1 cellular context compared by ENCODE assay signal in the genomic region with DNA sequence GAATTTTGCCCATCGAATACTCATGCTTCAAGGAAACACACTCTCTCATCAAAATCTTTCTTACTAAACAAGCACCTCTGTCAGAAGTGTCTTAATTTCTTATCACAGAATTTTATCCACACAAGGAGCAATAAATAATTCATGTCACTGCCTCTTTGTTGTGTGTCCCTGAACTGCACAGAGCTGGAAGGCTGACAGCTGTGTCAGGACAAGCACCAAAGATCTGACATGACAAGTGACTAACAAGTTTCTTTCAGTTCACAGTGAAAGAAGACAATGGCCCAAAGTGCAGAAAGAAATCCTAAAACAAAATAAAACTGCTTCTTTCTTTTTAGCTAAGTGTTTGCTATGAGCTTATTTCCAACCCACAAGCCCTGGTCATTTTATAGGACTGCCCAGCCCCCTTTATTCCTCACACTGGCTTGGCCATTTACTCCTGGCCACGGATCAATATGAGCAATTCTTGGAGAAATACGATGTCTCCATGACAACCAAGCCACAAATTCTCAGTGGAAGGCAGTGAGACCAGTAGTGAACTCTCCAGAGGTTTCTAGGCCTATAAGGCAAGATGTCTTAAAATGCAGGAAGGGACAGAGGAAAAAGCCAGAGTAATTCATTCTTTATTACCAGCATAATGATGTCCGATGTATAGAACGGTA.
TF ChIP-seq lines count a peak whose summit lies in the region.

No MANE protein-coding gene starts in this region.

TF ChIP-seq in SK-N-SH treated with all-trans-retinoic acid at 6 μM for 48 hours, 23 proteins besides CTCF, POLR2A, EP300 and RAD21 (continued from another document):
- no peak for TF ChIP-seq OSR1 (CRISPR knock-in tag; IDR thresholded peaks at IDR 0.05)
- TF ChIP-seq, protein P1, sequence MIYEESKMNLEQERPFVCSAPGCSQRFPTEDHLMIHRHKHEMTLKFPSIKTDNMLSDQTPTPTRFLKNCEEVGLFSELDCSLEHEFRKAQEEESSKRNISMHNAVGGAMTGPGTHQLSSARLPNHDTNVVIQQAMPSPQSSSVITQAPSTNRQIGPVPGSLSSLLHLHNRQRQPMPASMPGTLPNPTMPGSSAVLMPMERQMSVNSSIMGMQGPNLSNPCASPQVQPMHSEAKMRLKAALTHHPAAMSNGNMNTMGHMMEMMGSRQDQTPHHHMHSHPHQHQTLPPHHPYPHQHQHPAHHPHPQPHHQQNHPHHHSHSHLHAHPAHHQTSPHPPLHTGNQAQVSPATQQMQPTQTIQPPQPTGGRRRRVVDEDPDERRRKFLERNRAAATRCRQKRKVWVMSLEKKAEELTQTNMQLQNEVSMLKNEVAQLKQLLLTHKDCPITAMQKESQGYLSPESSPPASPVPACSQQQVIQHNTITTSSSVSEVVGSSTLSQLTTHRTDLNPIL (CRISPR knock-in tag; IDR thresholded peaks at IDR 0.05; ENCODE audit: low read depth), result no peak
- TF ChIP-seq, protein P2, sequence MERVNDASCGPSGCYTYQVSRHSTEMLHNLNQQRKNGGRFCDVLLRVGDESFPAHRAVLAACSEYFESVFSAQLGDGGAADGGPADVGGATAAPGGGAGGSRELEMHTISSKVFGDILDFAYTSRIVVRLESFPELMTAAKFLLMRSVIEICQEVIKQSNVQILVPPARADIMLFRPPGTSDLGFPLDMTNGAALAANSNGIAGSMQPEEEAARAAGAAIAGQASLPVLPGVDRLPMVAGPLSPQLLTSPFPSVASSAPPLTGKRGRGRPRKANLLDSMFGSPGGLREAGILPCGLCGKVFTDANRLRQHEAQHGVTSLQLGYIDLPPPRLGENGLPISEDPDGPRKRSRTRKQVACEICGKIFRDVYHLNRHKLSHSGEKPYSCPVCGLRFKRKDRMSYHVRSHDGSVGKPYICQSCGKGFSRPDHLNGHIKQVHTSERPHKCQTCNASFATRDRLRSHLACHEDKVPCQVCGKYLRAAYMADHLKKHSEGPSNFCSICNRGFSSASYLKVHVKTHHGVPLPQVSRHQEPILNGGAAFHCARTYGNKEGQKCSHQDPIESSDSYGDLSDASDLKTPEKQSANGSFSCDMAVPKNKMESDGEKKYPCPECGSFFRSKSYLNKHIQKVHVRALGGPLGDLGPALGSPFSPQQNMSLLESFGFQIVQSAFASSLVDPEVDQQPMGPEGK (CRISPR knock-in tag; IDR thresholded peaks at IDR 0.05; ENCODE audit: borderline replicate concordance), result no peak
- TF ChIP-seq, protein P3, sequence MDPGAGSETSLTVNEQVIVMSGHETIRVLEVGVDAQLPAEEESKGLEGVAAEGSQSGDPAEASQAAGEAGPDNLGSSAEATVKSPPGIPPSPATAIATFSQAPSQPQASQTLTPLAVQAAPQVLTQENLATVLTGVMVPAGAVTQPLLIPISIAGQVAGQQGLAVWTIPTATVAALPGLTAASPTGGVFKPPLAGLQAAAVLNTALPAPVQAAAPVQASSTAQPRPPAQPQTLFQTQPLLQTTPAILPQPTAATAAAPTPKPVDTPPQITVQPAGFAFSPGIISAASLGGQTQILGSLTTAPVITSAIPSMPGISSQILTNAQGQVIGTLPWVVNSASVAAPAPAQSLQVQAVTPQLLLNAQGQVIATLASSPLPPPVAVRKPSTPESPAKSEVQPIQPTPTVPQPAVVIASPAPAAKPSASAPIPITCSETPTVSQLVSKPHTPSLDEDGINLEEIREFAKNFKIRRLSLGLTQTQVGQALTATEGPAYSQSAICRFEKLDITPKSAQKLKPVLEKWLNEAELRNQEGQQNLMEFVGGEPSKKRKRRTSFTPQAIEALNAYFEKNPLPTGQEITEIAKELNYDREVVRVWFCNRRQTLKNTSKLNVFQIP (CRISPR knock-in tag; IDR thresholded peaks at IDR 0.05; ENCODE audit: borderline replicate concordance, low read depth), result no peak
- TF ChIP-seq ESRRG (CRISPR knock-in tag; IDR thresholded peaks at IDR 0.05), result no peak
